In the genomic region with DNA sequence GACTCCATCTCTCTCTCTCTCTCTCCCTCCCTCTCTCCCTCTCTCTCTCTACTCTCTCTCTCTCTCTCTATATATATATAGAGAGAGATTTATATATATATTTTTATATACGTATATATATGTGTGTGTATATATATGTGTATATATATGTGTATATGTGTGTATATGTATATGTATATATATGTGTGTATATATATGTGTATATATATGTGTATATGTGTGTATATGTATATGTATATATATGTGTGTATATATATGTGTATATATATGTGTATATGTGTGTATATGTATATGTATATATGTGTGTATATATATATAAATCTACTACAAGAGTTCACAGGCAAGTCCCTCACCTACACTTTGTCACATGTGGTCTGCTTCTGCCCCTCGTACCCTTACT, we compare ENCODE assay signal across 17 cellular contexts. TPM values are rescaled to one million over a fixed set of nuclear protein-coding genes. Genes with fewer than 3 reads are reported as not detected.
"Had no signal": no experiment of that assay in that cellular context is flagged by ENCODE, and none has a peak within 500 bp of the region (broad histone marks: within the 10 kb centered on the region; RNA-seq: fewer than 3 reads in every experiment).

No MANE protein-coding gene starts in this region.

RNA-seq across cellular contexts. Expression of a gene that starts 29.8 kb away (rescaled TPM):
- total RNA-seq: dermis microvascular lymphatic vessel endothelial cell, gastrocnemius medialis, lung microvascular endothelial cell had no signal
- polyA plus RNA-seq: keratinocyte had no signal

RNA-seq across cellular contexts. Expression of a gene that starts 32.6 kb away (rescaled TPM):
- total RNA-seq: colonic mucosa, dermis microvascular lymphatic vessel endothelial cell, esophagus mucosa, esophagus squamous epithelium, gastrocnemius medialis, glomerular endothelial cell, heart right ventricle, kidney epithelial cell, left lung, left ventricle myocardium superior, lower leg skin, lung microvascular endothelial cell, mesenteric fat pad, mesothelial cell of epicardium, mucosa of descending colon, myocyte had no signal
- polyA plus RNA-seq: heart right ventricle, keratinocyte had no signal
